8 cellular contexts compared by ENCODE assay signal in the genomic region with DNA sequence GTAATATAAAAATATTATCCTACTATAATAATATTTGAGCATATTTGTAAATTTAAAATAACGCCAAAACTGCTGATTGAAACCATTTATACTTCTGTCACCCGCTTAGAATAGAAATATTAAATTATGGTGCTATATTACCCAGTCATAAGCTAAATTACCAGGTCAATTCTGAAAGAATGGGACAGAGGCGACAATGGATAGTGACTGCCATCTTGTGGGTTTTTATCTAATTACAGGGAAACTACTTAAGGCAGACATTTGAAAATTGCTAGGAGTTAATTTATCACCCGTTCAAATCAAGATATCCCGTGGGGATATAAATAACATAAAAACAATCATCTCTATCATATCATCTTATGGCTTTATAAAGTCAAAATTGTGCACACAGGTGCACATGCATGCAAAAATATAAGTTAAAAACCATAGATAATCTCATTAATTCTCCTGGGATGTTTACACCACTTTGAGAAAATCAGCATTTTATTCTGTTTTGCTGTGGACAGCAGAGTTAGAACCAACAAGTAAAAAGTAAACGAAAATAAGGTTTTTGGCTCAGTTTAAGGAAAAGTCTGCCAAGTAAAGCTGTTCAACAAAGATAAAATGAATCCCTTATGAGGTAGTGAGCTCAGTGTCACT. TPM values are rescaled to one million over a fixed set of nuclear protein-coding genes. Genes with fewer than 3 reads are reported as not detected.
A peak's percentile ranks its signal among the peaks of the same experiment; 100 is the strongest.
DNase-seq lines count a peak whose midpoint lies in the region; ATAC-seq, FAIRE-seq and TF ChIP-seq lines count a peak whose summit lies in the region.

No MANE protein-coding gene starts in this region.

- POLR2A ChIA-PET in K562 (lab: Yijun Ruan, JAX): interaction anchor here (0.5 kb wide), 1 partner anchor 60 kb away, joined by 3 read pairs; no protein-coding TSS in a partner anchor

- intact Hi-C loops in K562 (cut with micrococcal nuclease): no loop called here
- intact Hi-C loops in head of caudate nucleus (cut with DNase I): no loop called here

- peak; percentile 19 for DNase-seq in MV-4-11 (lab: John Stamatoyannopoulos, UW)
- DNase-seq in K562 (ENCODE audit: extremely low read depth in 1 of 4, low spot score in 3 of 4): peak; percentile 4 to 23 (median 8)
- no peak for DNase-seq in GDM1 (lab: John Stamatoyannopoulos, UW)
- no peak for DNase-seq in stimulated activated naive B cell treated with anti-CD40 and anti-IgM and Interleukin-4, amounts not matched to agents 10 μg/mL and 1 μg/mL and 100 μg/mL, for 72 hours
- no peak for DNase-seq in head of caudate nucleus

- no peaks in the 10 kb centered on the region for H3K27me3 ChIP-seq in K562 (ENCODE audit: control insufficient read depth in 2 of 2, insufficient read depth in 2 of 2, low read length in 2 of 2)

- no peak overlapping the region for H3K4me3 Mint-ChIP-seq in nephron
- no peak overlapping the region for H3K4me3 Mint-ChIP-seq in stimulated activated naive B cell treated with anti-CD40 and anti-IgM and Interleukin-4, amounts not matched to agents 10 μg/mL and 1 μg/mL and 100 μg/mL, for 72 hours

- TF ChIP-seq CTCF in GM12872 (IDR thresholded peaks at IDR 0.05; ENCODE audit: insufficient read depth, low read depth, low read length) (peak; percentile 41; the same call in 2 of the 3 replicates), K562 (IDR thresholded peaks at IDR 0.05 in 2 of 3, conservative IDR thresholded peaks at IDR 0.05 in 1 of 3; ENCODE audit: insufficient read depth in 2 of 3, low read depth in 1 of 3, low read length in 3 of 3) (peak in 2 of 3 experiments; percentile 39 to 63; a peak in 3 of 6 replicates), nephron (IDR thresholded peaks at IDR 0.05; ENCODE audit: unreplicated experiment in 3 of 3) (peak in 2 of 3 experiments; percentile 31 to 54)

- no peaks in the 10 kb centered on the region for H4K20me1 ChIP-seq in K562 (replicated peaks; ENCODE audit: control insufficient read depth, insufficient read depth, low read length)

- CTCF ChIA-PET in K562 (lab: Yijun Ruan, JAX; ENCODE audit: low intra/inter-chr PET ratio): no interaction called here

- peaks cover 4% of the 10 kb centered on the region for H3K9me3 Mint-ChIP-seq in nephron
- H3K9me3 Mint-ChIP-seq in stimulated activated naive B cell treated with anti-CD40 and anti-IgM and Interleukin-4, amounts not matched to agents 10 μg/mL and 1 μg/mL and 100 μg/mL, for 72 hours: no peaks in the 10 kb centered on the region

- no peaks in the 10 kb centered on the region for H3K36me3 ChIP-seq in K562 (ENCODE audit: control insufficient read depth, insufficient read depth, low read length)

- ATAC-seq in K562 (no peak), GM18519 (IDR thresholded peaks at IDR 0.05; ENCODE audit: low FRiP score, unreplicated experiment) (no peak)
- ATAC-seq in stimulated activated naive B cell treated with anti-CD40 and anti-IgM and Interleukin-4, amounts not matched to agents 10 μg/mL and 1 μg/mL and 100 μg/mL, for 72 hours (replicated peaks): no peak

- no peak overlapping the region for H3K27ac Mint-ChIP-seq in nephron
- no peak overlapping the region for H3K27ac Mint-ChIP-seq in stimulated activated naive B cell treated with anti-CD40 and anti-IgM and Interleukin-4, amounts not matched to agents 10 μg/mL and 1 μg/mL and 100 μg/mL, for 72 hours

- no peak overlapping the region for H3K4me3 ChIP-seq in K562

- no peak overlapping the region for H3K27ac ChIP-seq in K562 (ENCODE audit: extremely low read depth, low read depth, low read length)

- no peaks in the 10 kb centered on the region for H3K9me3 ChIP-seq in K562 (replicated peaks; ENCODE audit: control insufficient read depth, insufficient read depth, low read depth, low read length)

- H3K4me1 Mint-ChIP-seq in nephron: peaks cover 7% of the 10 kb centered on the region
- no peaks in the 10 kb centered on the region for H3K4me1 Mint-ChIP-seq in stimulated activated naive B cell treated with anti-CD40 and anti-IgM and Interleukin-4, amounts not matched to agents 10 μg/mL and 1 μg/mL and 100 μg/mL, for 72 hours

- no peak for TF ChIP-seq EP300 in K562 (IDR thresholded peaks at IDR 0.05; ENCODE audit: low read length)

- peak; percentile 46 for FAIRE-seq in K562 (lab: Jason Lieb, UNC)

- TF ChIP-seq POLR2A in K562 (conservative IDR thresholded peaks at IDR 0.05): no peak

- WGBS in K562 (ENCODE audit: insufficient coverage, low coverage, missing lambda C conversion rate): under 1% methylated on average over 6 of the region's 6 CpGs

- H2AFZ ChIP-seq in K562 (ENCODE audit: low read depth, low read length): no peak overlapping the region

- H3K9me1 ChIP-seq in K562 (ENCODE audit: control insufficient read depth, insufficient read depth, low read length): no peaks in the 10 kb centered on the region

- H3K36me3 Mint-ChIP-seq in nephron (ENCODE audit: low read depth): no peaks in the 10 kb centered on the region
- H3K36me3 Mint-ChIP-seq in stimulated activated naive B cell treated with anti-CD40 and anti-IgM and Interleukin-4, amounts not matched to agents 10 μg/mL and 1 μg/mL and 100 μg/mL, for 72 hours: peaks cover 0 to 2% of the 10 kb centered on the region in 2 donors

- H3K27me3 Mint-ChIP-seq in nephron (ENCODE audit: low read depth): peaks cover 3% of the 10 kb centered on the region
- peaks cover 28 to 44% of the 10 kb centered on the region in 2 donors for H3K27me3 Mint-ChIP-seq in stimulated activated naive B cell treated with anti-CD40 and anti-IgM and Interleukin-4, amounts not matched to agents 10 μg/mL and 1 μg/mL and 100 μg/mL, for 72 hours

- in situ Hi-C loops in K562 (cut with MboI): no loop called here

- H3K4me2 ChIP-seq in K562 (ENCODE audit: insufficient read depth, low read length): no peak overlapping the region

- BruUV-seq in K562 (replicated peaks; lab: Mats Ljungman, UMichigan): no TSS peak

- peak; percentile 48 to 65 for TF ChIP-seq RAD21 in K562 (CRISPR knock-in tag; conservative IDR thresholded peaks at IDR 0.05 in 1 of 2, IDR thresholded peaks at IDR 0.05 in 1 of 2)

- no peaks in the 10 kb centered on the region for H3K79me2 ChIP-seq in K562 (ENCODE audit: control insufficient read depth, insufficient read depth, low read length)

- H3K4me1 ChIP-seq in K562 (replicated peaks in 1 of 2; ENCODE audit: control insufficient read depth in 2 of 2, insufficient read depth in 2 of 2, low read length in 2 of 2): no peaks in the 10 kb centered on the region

- no peak overlapping the region for H3K9ac ChIP-seq in K562 (ENCODE audit: insufficient read depth in 1 of 2, low read depth in 2 of 2, low read length in 2 of 2)

TF ChIP-seq in K562, 482 proteins besides CTCF, POLR2A, EP300 and RAD21 (continues in another document):
- TF ChIP-seq, protein P1, sequence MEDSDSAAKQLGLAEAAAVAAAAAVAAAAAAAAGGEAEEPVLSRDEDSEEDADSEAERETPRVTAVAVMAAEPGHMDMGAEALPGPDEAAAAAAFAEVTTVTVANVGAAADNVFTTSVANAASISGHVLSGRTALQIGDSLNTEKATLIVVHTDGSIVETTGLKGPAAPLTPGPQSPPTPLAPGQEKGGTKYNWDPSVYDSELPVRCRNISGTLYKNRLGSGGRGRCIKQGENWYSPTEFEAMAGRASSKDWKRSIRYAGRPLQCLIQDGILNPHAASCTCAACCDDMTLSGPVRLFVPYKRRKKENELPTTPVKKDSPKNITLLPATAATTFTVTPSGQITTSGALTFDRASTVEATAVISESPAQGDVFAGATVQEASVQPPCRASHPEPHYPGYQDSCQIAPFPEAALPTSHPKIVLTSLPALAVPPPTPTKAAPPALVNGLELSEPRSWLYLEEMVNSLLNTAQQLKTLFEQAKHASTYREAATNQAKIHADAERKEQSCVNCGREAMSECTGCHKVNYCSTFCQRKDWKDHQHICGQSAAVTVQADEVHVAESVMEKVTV (CRISPR knock-in tag; IDR thresholded peaks at IDR 0.05): 0 out of 2 replicates have a peak, but pooled peaks have one; percentile 10

RNA-seq across cellular contexts. Expression of a gene that starts 41.3 kb away (rescaled TPM):
- total RNA-seq in K562 (2011; cell fraction: chromatin; rRNA removed; ENCODE audit: low replicate concordance): 0.19 TPM in 1 of 2 replicates, not detected in the other
- not detected in 2 replicates for total RNA-seq in K562 (2011; cell fraction: nucleolus; rRNA removed)
- 0.15 TPM in 1 of 2 replicates, not detected in the other for total RNA-seq in K562 (2011; cell fraction: nucleoplasm; rRNA removed)
- total RNA-seq in K562 (2014; rRNA removed) (0.04 TPM in 1 of 2 replicates, not detected in the other), K562 (2014; rRNA removed; fragmentation: Illumina TruSeq; extraction: Trizol) (0.03 and 0.04 TPM in 2 replicates), K562 (2015; rRNA removed; fragmentation: Illumina TruSeq; extraction: Trizol) (0.07 and 0.08 TPM in 2 replicates), K562 (2021) (0.16 TPM in 1 of 2 replicates, not detected in the other)
- polyA plus RNA-seq in K562 (2011; rRNA removed) (0.04 and 0.10 TPM in 2 replicates), K562 (2014; fragmentation: Illumina TruSeq; extraction: Trizol) (0.04 TPM in 2 replicates), K562 (2014; fragmentation: Nextera tagmentation; extraction: Ambion mirVana) (under 1 TPM; 0.03 to 0.04 TPM), K562 (2014; rRNA removed) (0.03 TPM in 1 of 2 replicates, not detected in the other)
- 0.07 TPM in 1 of 2 replicates, not detected in the other for polyA plus RNA-seq in K562 (2011; cell fraction: cytosol; rRNA removed)
- polyA plus RNA-seq in K562 (2011; cell fraction: nucleus; rRNA removed): 0.07 and 0.10 TPM in 2 replicates
- 0.10 TPM in 1 of 2 replicates, not detected in the other for polyA plus RNA-seq in K562 (2012)
- polyA minus RNA-seq in K562 (2011; rRNA and poly(A)+ RNA removed): 0.03 and 0.07 TPM in 2 replicates
- polyA minus RNA-seq in K562 (2011; cell fraction: cytosol; rRNA and poly(A)+ RNA removed): not detected in 2 replicates
- under 0.01 and 0.11 TPM in 2 replicates for polyA minus RNA-seq in K562 (2011; cell fraction: nucleus; rRNA and poly(A)+ RNA removed)

RNA-seq across cellular contexts. Expression of a gene that starts 52.2 kb away (rescaled TPM):
- not detected in 2 replicates for total RNA-seq in K562 (2011; cell fraction: chromatin; rRNA removed; ENCODE audit: low replicate concordance)
- total RNA-seq in K562 (2011; cell fraction: nucleolus; rRNA removed): not detected in 2 replicates
- total RNA-seq in K562 (2011; cell fraction: nucleoplasm; rRNA removed): not detected in 2 replicates
- not detected in 2 replicates for total RNA-seq in K562 (2014; rRNA removed)
- not detected in 2 replicates for total RNA-seq in K562 (2014; rRNA removed; fragmentation: Illumina TruSeq; extraction: Trizol)
- not detected in 2 replicates for total RNA-seq in K562 (2015; rRNA removed; fragmentation: Illumina TruSeq; extraction: Trizol)
- not detected in 2 replicates for total RNA-seq in K562 (2021)
- polyA plus RNA-seq in K562 (2011; rRNA removed): not detected in 2 replicates
- not detected in 2 replicates for polyA plus RNA-seq in K562 (2011; cell fraction: cytosol; rRNA removed)
- not detected in 2 replicates for polyA plus RNA-seq in K562 (2011; cell fraction: nucleus; rRNA removed)
- 0.01 TPM in 1 of 2 replicates, not detected in the other for polyA plus RNA-seq in K562 (2012)
- polyA plus RNA-seq in K562 (2014; fragmentation: Illumina TruSeq; extraction: Trizol): not detected in 2 replicates
- polyA plus RNA-seq in K562 (2014; fragmentation: Nextera tagmentation; extraction: Ambion mirVana): not detected
- not detected in 2 replicates for polyA plus RNA-seq in K562 (2014; rRNA removed)
- polyA minus RNA-seq in K562 (2011; rRNA and poly(A)+ RNA removed): not detected in 2 replicates
- not detected in 2 replicates for polyA minus RNA-seq in K562 (2011; cell fraction: cytosol; rRNA and poly(A)+ RNA removed)
- not detected in 2 replicates for polyA minus RNA-seq in K562 (2011; cell fraction: nucleus; rRNA and poly(A)+ RNA removed)

Comparison
In these comparisons a context has a peak if more than half of its experiments do, and no peak if none do; other contexts are left out.
1. DNase-seq: peak in MV-4-11 (single experiment) and K562 (4 of 4); none in GDM1 (single experiment), stimulated activated naive B cell treated with anti-CD40 and anti-IgM and Interleukin-4, amounts not matched to agents 10 μg/mL and 1 μg/mL and 100 μg/mL, for 72 hours (single experiment) and head of caudate nucleus (0 of 42).
2. Peak in every context shown above with its lines, with median percentiles within 50 percentile points of each other: CTCF ChIP-seq.